ENCODE assay signal across 1 cellular context in the genomic region with DNA sequence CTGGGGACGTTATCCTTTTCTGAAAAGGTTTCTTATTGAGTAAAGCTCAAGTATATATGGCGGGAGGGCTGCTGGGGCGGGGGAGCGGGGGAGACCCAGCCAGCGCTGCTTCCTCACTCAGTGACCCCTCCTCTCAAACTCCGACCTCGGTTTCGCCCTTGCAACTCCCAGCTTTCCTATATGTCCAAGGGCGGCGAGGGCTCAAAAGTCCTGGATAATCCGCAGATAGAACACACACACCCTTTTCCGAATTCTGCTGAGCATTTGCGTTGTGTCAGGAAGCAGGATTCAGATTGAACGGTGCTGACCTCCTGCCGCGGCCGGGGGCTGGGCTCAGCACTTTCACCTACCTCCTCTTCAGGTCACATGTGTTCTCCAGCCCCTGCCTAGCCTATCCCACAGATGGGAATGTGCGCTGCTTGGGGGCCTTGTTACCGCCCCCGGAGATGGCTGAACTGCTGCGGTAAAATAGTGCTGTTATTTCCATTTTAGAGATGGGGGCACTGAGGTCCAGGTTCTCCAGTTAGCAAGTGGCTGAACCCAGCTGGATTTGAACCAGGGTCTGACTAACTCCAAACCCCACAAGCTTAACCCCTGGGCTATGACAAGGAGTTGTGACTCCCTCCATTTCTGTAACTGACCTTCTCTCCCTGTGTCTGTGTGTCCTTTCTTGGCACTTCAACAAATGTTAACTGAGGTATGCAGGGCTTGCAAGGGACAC.
TF ChIP-seq lines count a peak whose summit lies in the region.

No MANE protein-coding gene starts in this region.

TF ChIP-seq in A549, 52 proteins besides CTCF, POLR2A, EP300 and RAD21 (continued from another document):
- TF ChIP-seq, protein P1, sequence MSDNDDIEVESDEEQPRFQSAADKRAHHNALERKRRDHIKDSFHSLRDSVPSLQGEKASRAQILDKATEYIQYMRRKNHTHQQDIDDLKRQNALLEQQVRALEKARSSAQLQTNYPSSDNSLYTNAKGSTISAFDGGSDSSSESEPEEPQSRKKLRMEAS (IDR thresholded peaks at IDR 0.05), result no peak
